Comparison of ENCODE assay signal across 22 cellular contexts in the genomic region with DNA sequence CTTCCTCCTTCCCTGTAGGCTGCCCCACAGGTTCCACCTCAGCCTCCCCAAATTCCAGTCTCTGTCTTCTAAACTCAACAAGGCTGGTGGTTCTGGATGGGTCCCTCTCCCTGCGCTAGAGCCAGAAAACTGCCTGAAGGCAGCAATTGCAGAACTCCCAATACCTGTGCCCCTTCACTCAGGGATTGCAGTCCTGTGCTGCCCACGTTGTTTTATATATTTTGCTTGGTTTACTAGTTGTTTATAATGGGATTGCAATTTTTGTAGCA. TPM values are rescaled to one million over a fixed set of nuclear protein-coding genes. Genes with fewer than 3 reads are reported as not detected.
DNase-seq lines count a peak whose midpoint lies in the region; ATAC-seq and TF ChIP-seq lines count a peak whose summit lies in the region.
"Had no signal": no experiment of that assay in that cellular context is flagged by ENCODE, and none has a peak within 500 bp of the region (broad histone marks: within the 10 kb centered on the region; RNA-seq: fewer than 3 reads in every experiment).

No MANE protein-coding gene starts in this region.

- DNase-seq in MCF 10A (ENCODE audit: unreplicated experiment) (no peak), breast epithelium (ENCODE audit: low spot score in 2 of 2) (no peak), epithelial cell of prostate (ENCODE audit: low read depth, low spot score) (no peak), mesothelial cell of epicardium (ENCODE audit: low spot score in 2 of 2, unreplicated experiment in 2 of 2) (no peak), type B pancreatic cell (ENCODE audit: extremely low spot score, unreplicated experiment) (no peak), left lung (no peak), GM19238 (ENCODE audit: insufficient read length, low spot score) (no peak)
- DNase-seq in stimulated activated CD4-positive, alpha-beta T cell treated with anti-CD3 and anti-CD28 coated beads, Interleukin-4, amount 100 ng/mL, for 24 hours, result no peak
- DNase-seq: C1 segment of cervical spinal cord; CD8-positive, alpha-beta T cell; DMS153; GDM1; MV-4-11; NCI-H1105 treated with DMSO at 0.1 percent for 48 hours; NCI-H2029 treated with DMSO at 0.1 percent for 48 hours; NCI-H2171 treated with DMSO at 0.1 percent for 48 hours; NCI-H524 treated with DMSO at 0.1 percent for 48 hours; NCI-H82; Right ventricle myocardium superior had no signal

- ATAC-seq in left lung, result no peak
- ATAC-seq: CD8-positive, alpha-beta T cell had no signal

- H3K27me3 Mint-ChIP-seq in MCF 10A (ENCODE audit: insufficient read depth, unreplicated experiment) (no peaks in the 10 kb centered on the region), mesothelial cell of epicardium (ENCODE audit: low read depth) (no peaks in the 10 kb centered on the region), type B pancreatic cell (no peaks in the 10 kb centered on the region)

- no peaks in the 10 kb centered on the region for H3K9me3 Mint-ChIP-seq in MCF 10A (ENCODE audit: unreplicated experiment)
- peaks cover 11% of the 10 kb centered on the region for H3K9me3 Mint-ChIP-seq in mesothelial cell of epicardium
- H3K9me3 Mint-ChIP-seq in type B pancreatic cell, result peaks cover 8% of the 10 kb centered on the region
- H3K9me3 Mint-ChIP-seq: CD8-positive, alpha-beta T cell; HFFc6 had no signal

- CTCF ChIA-PET in MCF 10A (lab: Yijun Ruan, JAX), result interaction anchor here (1.1 to 5.1 kb wide), 3 partner anchors 11 to 52 kb away, joined by 3 to 32 read pairs (median 4); no protein-coding TSS in a partner anchor

- H3K36me3 ChIP-seq in breast epithelium, result no peaks in the 10 kb centered on the region
- H3K36me3 ChIP-seq in left lung, result no peaks in the 10 kb centered on the region

- H3K9me3 ChIP-seq in breast epithelium, result no peaks in the 10 kb centered on the region
- H3K9me3 ChIP-seq in left lung, result no peaks in the 10 kb centered on the region

- H3K27me3 ChIP-seq in breast epithelium (no peaks in the 10 kb centered on the region), left lung (peaks cover 0 to 6% of the 10 kb centered on the region in 2 donors)

- TF ChIP-seq CTCF in MCF 10A (IDR thresholded peaks at IDR 0.05; ENCODE audit: unreplicated experiment), result no peak
- TF ChIP-seq CTCF in breast epithelium (IDR thresholded peaks at IDR 0.05), result no peak
- no peak for TF ChIP-seq CTCF in mesothelial cell of epicardium (IDR thresholded peaks at IDR 0.05; ENCODE audit: unreplicated experiment)
- TF ChIP-seq CTCF in type B pancreatic cell (conservative IDR thresholded peaks at IDR 0.05), result no peak
- no peak for TF ChIP-seq CTCF in left lung (IDR thresholded peaks at IDR 0.05)

- H3K4me1 Mint-ChIP-seq in MCF 10A (ENCODE audit: insufficient read depth, unreplicated experiment) (peaks cover 32% of the 10 kb centered on the region), mesothelial cell of epicardium (peaks cover 16% of the 10 kb centered on the region), type B pancreatic cell (ENCODE audit: unreplicated experiment) (peaks cover 12% of the 10 kb centered on the region)

- H3K4me3 Mint-ChIP-seq in MCF 10A (ENCODE audit: unreplicated experiment) (no peak overlapping the region), mesothelial cell of epicardium (no peak overlapping the region), type B pancreatic cell (peak overlapping the region; percentile 26)
- H3K4me3 Mint-ChIP-seq: CD8-positive, alpha-beta T cell; HFFc6; IgD-negative memory B cell had no signal

- POLR2A ChIA-PET in MCF 10A (lab: Yijun Ruan, JAX), result interaction anchor here (0.9 to 2.9 kb wide), 4 partner anchors 12 to 77 kb away, joined by 3 to 13 read pairs (median 9); a partner anchor contains a TSS

- intact Hi-C loops in MCF 10A (cut with micrococcal nuclease) (no loop called here), breast epithelium (cut with DNase I; ENCODE audit: low total_unique reads) (no loop called here), left lung (cut with DNase I) (no loop called here)

- H3K27ac Mint-ChIP-seq in MCF 10A (ENCODE audit: low read depth, unreplicated experiment), result peak overlapping the region; percentile 80
- H3K27ac Mint-ChIP-seq in mesothelial cell of epicardium, result peak overlapping the region; percentile 88
- peak overlapping the region; percentile 93 for H3K27ac Mint-ChIP-seq in type B pancreatic cell
- H3K27ac Mint-ChIP-seq: CD8-positive, alpha-beta T cell; HFFc6; IgD-negative memory B cell had no signal

- H3K36me3 Mint-ChIP-seq in MCF 10A (ENCODE audit: insufficient read depth, unreplicated experiment) (no peaks in the 10 kb centered on the region), mesothelial cell of epicardium (no peaks in the 10 kb centered on the region), type B pancreatic cell (no peaks in the 10 kb centered on the region)
- H3K36me3 Mint-ChIP-seq: CD8-positive, alpha-beta T cell had no signal

- no peak overlapping the region for H3K27ac ChIP-seq in breast epithelium
- H3K27ac ChIP-seq in epithelial cell of prostate, result peak overlapping the region; percentile 29
- H3K27ac ChIP-seq in left lung, result no peak overlapping the region
- H3K27ac ChIP-seq: 22Rv1 had no signal

- H3K4me1 ChIP-seq in breast epithelium, result no peaks in the 10 kb centered on the region
- H3K4me1 ChIP-seq in left lung, result peaks cover 0 to 11% of the 10 kb centered on the region in 2 donors

- no TSS peak for BruUV-seq in MCF 10A (replicated peaks; lab: Mats Ljungman, UMichigan)

- TF ChIP-seq POLR2A in breast epithelium (IDR thresholded peaks at IDR 0.05), result no peak

- H3K4me3 ChIP-seq in breast epithelium (no peak overlapping the region), left lung (no peak overlapping the region)

RNA-seq across cellular contexts. Expression of a gene that starts 14.8 kb away (rescaled TPM):
- total RNA-seq in MCF 10A (2022) (71.0 and 78.9 TPM in 2 replicates), breast epithelium (100 to 1,000 TPM in 2 of 3 donors, 10 to 100 TPM in 1; 82.1 to 107 (median 104) TPM), mesothelial cell of epicardium (102 to 116 TPM (median 109 TPM) in 3 replicates), type B pancreatic cell (ENCODE audit: low replicate concordance) (89.6 and 98.6 TPM in 2 replicates), left lung (100 to 1,000 TPM; 121 to 126 TPM)

RNA-seq across cellular contexts. Expression of a gene that starts 36.2 kb away (rescaled TPM):
- 52.8 and 57.7 TPM in 2 replicates for total RNA-seq in MCF 10A (2022)
- 100 to 1,000 TPM in 1 of 3 donors, 10 to 100 TPM in 2; 20.9 to 119 (median 73.7) TPM for total RNA-seq in breast epithelium
- total RNA-seq in mesothelial cell of epicardium, result 174 to 179 TPM (median 178 TPM) in 3 replicates
- total RNA-seq in type B pancreatic cell (ENCODE audit: low replicate concordance), result 104 and 133 TPM in 2 replicates
- 10 to 100 TPM; 71.9 to 89.5 TPM for total RNA-seq in left lung
- total RNA-seq: CD8-positive, alpha-beta T cell had no signal
